ENCODE assay signal across 8 cellular contexts in the genomic region with DNA sequence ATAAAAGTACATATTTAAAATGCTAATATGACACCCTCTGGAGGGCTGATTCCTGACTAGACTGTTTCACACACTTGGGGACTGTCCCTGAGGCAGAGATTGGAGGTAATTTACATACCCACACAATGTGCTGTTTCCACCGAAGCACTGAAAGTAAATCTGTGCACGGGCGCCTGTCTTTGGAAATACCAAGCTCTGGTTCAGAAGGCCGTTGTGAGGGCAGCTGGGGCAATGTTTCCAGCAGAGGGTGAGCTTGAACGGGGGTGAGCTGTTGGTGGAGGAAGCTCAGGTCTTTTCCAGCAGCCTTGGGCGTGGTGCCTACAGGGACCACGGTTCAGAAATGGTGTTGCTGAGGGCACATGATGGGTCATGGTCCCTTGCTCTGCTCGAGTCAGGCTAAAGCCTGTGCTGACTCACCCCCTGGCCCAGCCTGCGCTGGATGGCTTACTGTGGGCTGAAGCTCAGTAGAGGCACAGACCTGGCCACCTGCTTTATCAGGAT.
DNase-seq lines count a peak whose midpoint lies in the region; ATAC-seq lines count a peak whose summit lies in the region.

No MANE protein-coding gene starts in this region.

- peak; percentile 33 for DNase-seq in GM19238 (ENCODE audit: insufficient read length, low spot score)
- peak; percentile 28 for DNase-seq in activated T-cell treated with anti-CD3 and anti-CD28 coated beads for 4 hours
- peak; percentile 40 for DNase-seq in stimulated activated CD4-positive, alpha-beta T cell treated with anti-CD3 and anti-CD28 coated beads, Interleukin-12 subunit alpha, Interleukin-12 subunit beta, amount 100 ng/mL, for 4 hours
- no peak for DNase-seq in inferior parietal cortex (ENCODE audit: extremely low spot score)
- no peak for DNase-seq in ecto neural progenitor cell (ENCODE audit: low spot score)

- ATAC-seq in HG03342 (IDR thresholded peaks at IDR 0.05; ENCODE audit: unreplicated experiment) (peak; percentile 50), GM18517 (IDR thresholded peaks at IDR 0.05; ENCODE audit: unreplicated experiment) (no peak), HG03045 (IDR thresholded peaks at IDR 0.05; ENCODE audit: unreplicated experiment) (no peak)

Comparison
In these comparisons a context has a peak if more than half of its experiments do, and no peak if none do; other contexts are left out.
1. DNase-seq: peak in GM19238 (single experiment), activated T-cell treated with anti-CD3 and anti-CD28 coated beads for 4 hours (single experiment) and stimulated activated CD4-positive, alpha-beta T cell treated with anti-CD3 and anti-CD28 coated beads, Interleukin-12 subunit alpha, Interleukin-12 subunit beta, amount 100 ng/mL, for 4 hours (single experiment); none in inferior parietal cortex (single experiment) and ecto neural progenitor cell (single experiment).